ENCODE assay signal across 9 cellular contexts in the genomic region with DNA sequence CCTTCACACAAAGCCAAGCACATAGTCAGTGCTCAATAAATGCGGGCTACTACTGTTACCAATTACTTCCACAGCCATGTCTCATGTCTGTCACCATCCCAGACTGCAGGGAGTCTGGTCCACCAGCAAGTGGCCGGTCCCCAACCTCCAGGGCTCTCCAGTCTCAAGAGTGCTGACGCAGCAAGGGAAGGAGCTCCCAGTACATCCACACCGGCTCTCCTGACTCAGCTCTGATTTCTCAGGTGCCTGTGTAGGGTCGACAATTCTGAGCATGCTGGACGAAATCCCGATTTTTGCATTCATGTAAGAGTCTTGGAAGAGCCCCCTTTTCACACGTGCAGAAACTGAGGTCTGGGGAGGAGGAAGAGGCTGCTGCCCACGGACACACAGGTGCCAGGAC. TPM values are rescaled to one million over a fixed set of nuclear protein-coding genes. Genes with fewer than 3 reads are reported as not detected.
DNase-seq lines count a peak whose midpoint lies in the region; TF ChIP-seq lines count a peak whose summit lies in the region.
"Had no signal": no experiment of that assay in that cellular context is flagged by ENCODE, and none has a peak within 500 bp of the region (broad histone marks: within the 10 kb centered on the region; RNA-seq: fewer than 3 reads in every experiment).

No MANE protein-coding gene starts in this region.

- intact Hi-C loops in activated T-helper 1 cell treated with anti-CD3 and anti-CD28 coated beads, Interleukin-12 subunit alpha, Interleukin-12 subunit beta, Interleukin-2, Interleukin-4 antibody, amounts not matched to agents 30 ng/mL and 10 ng/mL and 1 ng/mL, durations not matched to agents 14 hours and 24 hours and 36 hours (cut with micrococcal nuclease) = loop anchor here (1.0 to 5.0 kb wide), 3 partner anchors 52 to 81 kb away; a partner anchor contains a TSS

- no peak for TF ChIP-seq CTCF in type B pancreatic cell (conservative IDR thresholded peaks at IDR 0.05)

- no peak for DNase-seq in activated naive CD4-positive, alpha-beta T cell treated with anti-CD3 and anti-CD28 coated beads, Interleukin-2, amount 50 U/mL, for 16 hours
- DNase-seq in activated T-helper 1 cell treated with anti-CD3 and anti-CD28 coated beads, Interleukin-12 subunit alpha, Interleukin-12 subunit beta, Interleukin-2, Interleukin-4 antibody, amounts not matched to agents 30 ng/mL and 10 ng/mL and 1 ng/mL, durations not matched to agents 14 hours and 24 hours and 36 hours (ENCODE audit: low spot score) = no peak
- DNase-seq in type B pancreatic cell (ENCODE audit: extremely low spot score, unreplicated experiment) (no peak), NCI-H446 treated with DMSO at 0.1 percent for 48 hours (lab: John Stamatoyannopoulos, UW) (no peak), CD1c-positive myeloid dendritic cell (ENCODE audit: extremely low spot score) (no peak)
- no peak for DNase-seq in activated CD4-positive, CD25-positive, alpha-beta regulatory T cell (lab: John Stamatoyannopoulos, UW)

- peak overlapping the region; percentile 71 for H3K4me3 ChIP-seq in iPS-18c (ENCODE audit: insufficient read depth, low read depth, low read length)

- no peaks in the 10 kb centered on the region for H3K9me3 Mint-ChIP-seq in activated naive CD4-positive, alpha-beta T cell treated with anti-CD3 and anti-CD28 coated beads, Interleukin-2, amount 50 U/mL, for 24 hours
- no peaks in the 10 kb centered on the region for H3K9me3 Mint-ChIP-seq in activated T-helper 1 cell treated with anti-CD3 and anti-CD28 coated beads, Interleukin-12 subunit alpha, Interleukin-12 subunit beta, Interleukin-2, Interleukin-4 antibody, amounts not matched to agents 30 ng/mL and 10 ng/mL and 1 ng/mL, durations not matched to agents 14 hours and 24 hours and 36 hours
- no peaks in the 10 kb centered on the region for H3K9me3 Mint-ChIP-seq in type B pancreatic cell

- H3K4me3 Mint-ChIP-seq in activated naive CD4-positive, alpha-beta T cell treated with anti-CD3 and anti-CD28 coated beads, Interleukin-2, amount 50 U/mL, for 24 hours = peak overlapping the region; percentile 68
- H3K4me3 Mint-ChIP-seq in activated T-helper 1 cell treated with anti-CD3 and anti-CD28 coated beads, Interleukin-12 subunit alpha, Interleukin-12 subunit beta, Interleukin-2, Interleukin-4 antibody, amounts not matched to agents 30 ng/mL and 10 ng/mL and 1 ng/mL, durations not matched to agents 14 hours and 24 hours and 36 hours = peak overlapping the region; percentile 62
- H3K4me3 Mint-ChIP-seq in type B pancreatic cell = peak overlapping the region; percentile 80

- peaks cover 3% of the 10 kb centered on the region for H3K4me1 Mint-ChIP-seq in activated naive CD4-positive, alpha-beta T cell treated with anti-CD3 and anti-CD28 coated beads, Interleukin-2, amount 50 U/mL, for 24 hours
- H3K4me1 Mint-ChIP-seq in activated T-helper 1 cell treated with anti-CD3 and anti-CD28 coated beads, Interleukin-12 subunit alpha, Interleukin-12 subunit beta, Interleukin-2, Interleukin-4 antibody, amounts not matched to agents 30 ng/mL and 10 ng/mL and 1 ng/mL, durations not matched to agents 14 hours and 24 hours and 36 hours (ENCODE audit: low read depth) = peaks cover 6% of the 10 kb centered on the region
- H3K4me1 Mint-ChIP-seq in type B pancreatic cell (ENCODE audit: unreplicated experiment) = peaks cover 4% of the 10 kb centered on the region

- no peaks in the 10 kb centered on the region for H3K9me3 ChIP-seq in iPS-18c (ENCODE audit: control insufficient read depth, insufficient read depth, low read length)

- no peaks in the 10 kb centered on the region for H3K36me3 Mint-ChIP-seq in activated naive CD4-positive, alpha-beta T cell treated with anti-CD3 and anti-CD28 coated beads, Interleukin-2, amount 50 U/mL, for 24 hours
- no peaks in the 10 kb centered on the region for H3K36me3 Mint-ChIP-seq in activated T-helper 1 cell treated with anti-CD3 and anti-CD28 coated beads, Interleukin-12 subunit alpha, Interleukin-12 subunit beta, Interleukin-2, Interleukin-4 antibody, amounts not matched to agents 30 ng/mL and 10 ng/mL and 1 ng/mL, durations not matched to agents 14 hours and 24 hours and 36 hours (ENCODE audit: low read depth)
- H3K36me3 Mint-ChIP-seq in type B pancreatic cell = no peaks in the 10 kb centered on the region

- peaks cover 1% of the 10 kb centered on the region for H3K27me3 Mint-ChIP-seq in activated naive CD4-positive, alpha-beta T cell treated with anti-CD3 and anti-CD28 coated beads, Interleukin-2, amount 50 U/mL, for 24 hours
- peaks cover 16% of the 10 kb centered on the region for H3K27me3 Mint-ChIP-seq in activated T-helper 1 cell treated with anti-CD3 and anti-CD28 coated beads, Interleukin-12 subunit alpha, Interleukin-12 subunit beta, Interleukin-2, Interleukin-4 antibody, amounts not matched to agents 30 ng/mL and 10 ng/mL and 1 ng/mL, durations not matched to agents 14 hours and 24 hours and 36 hours (ENCODE audit: insufficient read depth)
- peaks cover 73% of the 10 kb centered on the region for H3K27me3 Mint-ChIP-seq in type B pancreatic cell

- H3K27ac Mint-ChIP-seq in activated naive CD4-positive, alpha-beta T cell treated with anti-CD3 and anti-CD28 coated beads, Interleukin-2, amount 50 U/mL, for 24 hours = no peak overlapping the region
- H3K27ac Mint-ChIP-seq in activated T-helper 1 cell treated with anti-CD3 and anti-CD28 coated beads, Interleukin-12 subunit alpha, Interleukin-12 subunit beta, Interleukin-2, Interleukin-4 antibody, amounts not matched to agents 30 ng/mL and 10 ng/mL and 1 ng/mL, durations not matched to agents 14 hours and 24 hours and 36 hours = no peak overlapping the region
- H3K27ac Mint-ChIP-seq in type B pancreatic cell = no peak overlapping the region

RNA-seq across cellular contexts. Expression of a gene that starts 10.3 kb away (rescaled TPM):
- total RNA-seq in activated T-helper 1 cell treated with anti-CD3 and anti-CD28 coated beads, Interleukin-12 subunit alpha, Interleukin-12 subunit beta, Interleukin-2, Interleukin-4 antibody, amounts not matched to agents 30 ng/mL and 10 ng/mL and 1 ng/mL, durations not matched to agents 14 hours and 24 hours and 36 hours = 8.4 TPM in 2 replicates
- 1.3 and 2.9 TPM in 2 replicates for total RNA-seq in type B pancreatic cell (ENCODE audit: low replicate concordance)

RNA-seq across cellular contexts. Expression of a gene that starts 31.4 kb away (rescaled TPM):
- total RNA-seq in activated T-helper 1 cell treated with anti-CD3 and anti-CD28 coated beads, Interleukin-12 subunit alpha, Interleukin-12 subunit beta, Interleukin-2, Interleukin-4 antibody, amounts not matched to agents 30 ng/mL and 10 ng/mL and 1 ng/mL, durations not matched to agents 14 hours and 24 hours and 36 hours = not detected in 2 replicates
- total RNA-seq in type B pancreatic cell (ENCODE audit: low replicate concordance) = not detected in 2 replicates
- total RNA-seq: kidney epithelial cell had no signal
